Comparison of ENCODE assay signal across 19 cellular contexts in the genomic region with DNA sequence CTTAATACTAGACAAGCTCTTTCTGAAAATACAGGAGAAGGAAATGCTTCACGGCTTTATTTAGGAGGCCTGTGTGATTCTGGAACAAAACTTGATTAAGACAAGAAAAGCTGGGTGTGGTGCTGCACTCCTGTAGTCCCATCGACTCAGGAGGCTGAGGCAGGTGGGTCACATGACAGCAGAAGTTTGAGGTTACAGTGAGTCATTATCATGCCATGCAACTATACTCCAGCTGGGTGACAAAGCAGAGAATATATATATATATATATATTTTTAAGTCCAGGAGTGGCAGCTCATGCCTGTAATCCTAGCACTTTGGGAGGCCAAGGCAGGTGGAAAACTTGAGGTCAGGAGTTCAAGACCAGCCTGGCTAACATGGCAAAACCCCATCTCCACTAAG. TPM values are rescaled to one million over a fixed set of nuclear protein-coding genes. Genes with fewer than 3 reads are reported as not detected.
A peak's percentile ranks its signal among the peaks of the same experiment; 100 is the strongest.
DNase-seq lines count a peak whose midpoint lies in the region; ATAC-seq, FAIRE-seq and TF ChIP-seq lines count a peak whose summit lies in the region.
"Had no signal": no experiment of that assay in that cellular context is flagged by ENCODE, and none has a peak within 500 bp of the region (broad histone marks: within the 10 kb centered on the region; RNA-seq: fewer than 3 reads in every experiment).

No MANE protein-coding gene starts in this region.

- FAIRE-seq in K562 (lab: Jason Lieb, UNC): no peak
- FAIRE-seq: GM18507 had no signal

- no peak overlapping the region for H3K4me2 ChIP-seq in K562 (ENCODE audit: insufficient read depth, low read length)

- H3K4me1 ChIP-seq in K562 (replicated peaks in 1 of 2; ENCODE audit: control insufficient read depth in 2 of 2, insufficient read depth in 2 of 2, low read length in 2 of 2): no peaks in the 10 kb centered on the region
- H3K4me1 ChIP-seq: colonic mucosa, heart right ventricle, thyroid gland had no signal

- ATAC-seq in K562: no peak
- ATAC-seq in stimulated activated effector memory CD8-positive, alpha-beta T cell treated with anti-CD3 and anti-CD28 coated beads, Interleukin-12 subunit alpha, Interleukin-12 subunit beta, amount 100 ng/mL, for 72 hours: peak; percentile 79
- ATAC-seq: heart right ventricle, mucosa of descending colon had no signal

- H3K9me1 ChIP-seq in K562 (ENCODE audit: control insufficient read depth, insufficient read depth, low read length): no peaks in the 10 kb centered on the region

- no peaks in the 10 kb centered on the region for H3K36me3 ChIP-seq in K562 (ENCODE audit: control insufficient read depth, insufficient read depth, low read length)
- H3K36me3 ChIP-seq: colonic mucosa, heart right ventricle, thyroid gland had no signal

- no peak overlapping the region for H3K27ac Mint-ChIP-seq in activated naive CD4-positive, alpha-beta T cell treated with anti-CD3 and anti-CD28 coated beads for 36 hours
- no peak overlapping the region for H3K27ac Mint-ChIP-seq in stimulated activated effector memory CD8-positive, alpha-beta T cell treated with anti-CD3 and anti-CD28 coated beads, Interleukin-12 subunit alpha, Interleukin-12 subunit beta, amount 100 ng/mL, for 72 hours

- CTCF ChIA-PET in activated naive CD4-positive, alpha-beta T cell treated with anti-CD3 and anti-CD28 coated beads for 36 hours (lab: Charles Lee): no interaction called here
- CTCF ChIA-PET in K562 (lab: Yijun Ruan, JAX; ENCODE audit: low intra/inter-chr PET ratio): no interaction called here

- H3K9ac ChIP-seq in K562 (ENCODE audit: insufficient read depth in 1 of 2, low read depth in 2 of 2, low read length in 2 of 2): no peak overlapping the region

- TF ChIP-seq EP300 in K562 (IDR thresholded peaks at IDR 0.05; ENCODE audit: low read length): no peak

- H3K9me3 Mint-ChIP-seq in activated naive CD4-positive, alpha-beta T cell treated with anti-CD3 and anti-CD28 coated beads for 36 hours: peaks cover 6% of the 10 kb centered on the region
- peaks cover 3% of the 10 kb centered on the region for H3K9me3 Mint-ChIP-seq in stimulated activated effector memory CD8-positive, alpha-beta T cell treated with anti-CD3 and anti-CD28 coated beads, Interleukin-12 subunit alpha, Interleukin-12 subunit beta, amount 100 ng/mL, for 72 hours

- no peak overlapping the region for H3K4me3 Mint-ChIP-seq in activated naive CD4-positive, alpha-beta T cell treated with anti-CD3 and anti-CD28 coated beads for 36 hours
- no peak overlapping the region for H3K4me3 Mint-ChIP-seq in stimulated activated effector memory CD8-positive, alpha-beta T cell treated with anti-CD3 and anti-CD28 coated beads, Interleukin-12 subunit alpha, Interleukin-12 subunit beta, amount 100 ng/mL, for 72 hours

- no peaks in the 10 kb centered on the region for H3K27me3 Mint-ChIP-seq in activated naive CD4-positive, alpha-beta T cell treated with anti-CD3 and anti-CD28 coated beads for 36 hours (ENCODE audit: low read depth)

- TF ChIP-seq CTCF in K562 (IDR thresholded peaks at IDR 0.05 in 2 of 3, conservative IDR thresholded peaks at IDR 0.05 in 1 of 3; ENCODE audit: insufficient read depth in 2 of 3, low read depth in 1 of 3, low read length in 3 of 3): no peak
- no peak for TF ChIP-seq CTCF in GM20000 (IDR thresholded peaks at IDR 0.05; ENCODE audit: extremely low read depth, missing control alignments)
- TF ChIP-seq CTCF in GM10266 (IDR thresholded peaks at IDR 0.05; ENCODE audit: control insufficient read depth, insufficient read depth, low read depth, missing control alignments): no peak

- no TSS peak for BruUV-seq in K562 (replicated peaks; lab: Mats Ljungman, UMichigan)

- H3K27me3 ChIP-seq in K562 (ENCODE audit: control insufficient read depth in 2 of 2, insufficient read depth in 2 of 2, low read length in 2 of 2): no peaks in the 10 kb centered on the region
- H3K27me3 ChIP-seq: colonic mucosa, heart right ventricle, thyroid gland had no signal

- no peaks in the 10 kb centered on the region for H3K9me3 ChIP-seq in K562 (replicated peaks; ENCODE audit: control insufficient read depth, insufficient read depth, low read depth, low read length)
- H3K9me3 ChIP-seq: colonic mucosa, thyroid gland had no signal

- H3K4me3 ChIP-seq in K562: no peak overlapping the region
- H3K4me3 ChIP-seq: colonic mucosa, heart right ventricle, mucosa of descending colon, thyroid gland had no signal

- H4K20me1 ChIP-seq in K562 (replicated peaks; ENCODE audit: control insufficient read depth, insufficient read depth, low read length): no peaks in the 10 kb centered on the region

- TF ChIP-seq RAD21 in K562 (CRISPR knock-in tag; conservative IDR thresholded peaks at IDR 0.05 in 1 of 2, IDR thresholded peaks at IDR 0.05 in 1 of 2): no peak

- no peak for TF ChIP-seq POLR2A in K562 (conservative IDR thresholded peaks at IDR 0.05)

- no peak overlapping the region for H3K27ac ChIP-seq in K562 (ENCODE audit: extremely low read depth, low read depth, low read length)
- H3K27ac ChIP-seq: colonic mucosa, heart right ventricle, thyroid gland, VCaP had no signal

- peak; percentile 13 for DNase-seq in activated naive CD4-positive, alpha-beta T cell treated with anti-CD3 and anti-CD28 coated beads for 36 hours
- DNase-seq in activated naive CD4-positive, alpha-beta T cell treated with anti-CD3 and anti-CD28 coated beads, Interleukin-2, amount 50 U/mL, for 16 hours: no peak
- peak; percentile 37 for DNase-seq in NCI-H226
- no peak for DNase-seq in K562 (ENCODE audit: extremely low read depth in 1 of 4, low spot score in 3 of 4)
- no peak for DNase-seq in stimulated activated effector memory CD8-positive, alpha-beta T cell treated with anti-CD3 and anti-CD28 coated beads, Interleukin-12 subunit alpha, Interleukin-12 subunit beta, amount 100 ng/mL, for 72 hours (ENCODE audit: low spot score in 2 of 2)
- DNase-seq in GM20000 (ENCODE audit: low spot score): no peak
- DNase-seq in KBM-7: no peak
- no peak for DNase-seq in GM10266 (ENCODE audit: extremely low spot score)
- DNase-seq: amniotic stem cell, colonic mucosa, COR-L47, erythroblast, heart right ventricle, mucosa of descending colon, NCI-H2171, occipital lobe, thyroid gland had no signal

- no peaks in the 10 kb centered on the region for H3K36me3 Mint-ChIP-seq in activated naive CD4-positive, alpha-beta T cell treated with anti-CD3 and anti-CD28 coated beads for 36 hours (ENCODE audit: low read depth)
- H3K36me3 Mint-ChIP-seq in stimulated activated effector memory CD8-positive, alpha-beta T cell treated with anti-CD3 and anti-CD28 coated beads, Interleukin-12 subunit alpha, Interleukin-12 subunit beta, amount 100 ng/mL, for 72 hours: no peaks in the 10 kb centered on the region

- POLR2A ChIA-PET in K562 (lab: Yijun Ruan, JAX): no interaction called here

- 0% methylated on average over 2 of the region's 2 CpGs for WGBS in K562 (ENCODE audit: insufficient coverage, low coverage, missing lambda C conversion rate)

- intact Hi-C loops in activated naive CD4-positive, alpha-beta T cell treated with anti-CD3 and anti-CD28 coated beads for 36 hours (cut with micrococcal nuclease): no loop called here
- intact Hi-C loops in K562 (cut with micrococcal nuclease): no loop called here

- H3K4me1 Mint-ChIP-seq in activated naive CD4-positive, alpha-beta T cell treated with anti-CD3 and anti-CD28 coated beads for 36 hours (ENCODE audit: low read depth): no peaks in the 10 kb centered on the region
- H3K4me1 Mint-ChIP-seq in stimulated activated effector memory CD8-positive, alpha-beta T cell treated with anti-CD3 and anti-CD28 coated beads, Interleukin-12 subunit alpha, Interleukin-12 subunit beta, amount 100 ng/mL, for 72 hours: no peaks in the 10 kb centered on the region

- in situ Hi-C loops in K562 (cut with MboI) (no loop called here), KBM-7 (cut with MboI; ENCODE audit: low pct_unique_long_range_greater_than_20kb, low sequenced_read_pairs) (no loop called here)

- H2AFZ ChIP-seq in K562 (ENCODE audit: low read depth, low read length): no peak overlapping the region

- no peaks in the 10 kb centered on the region for H3K79me2 ChIP-seq in K562 (ENCODE audit: control insufficient read depth, insufficient read depth, low read length)

TF ChIP-seq in K562, 482 proteins besides CTCF, POLR2A, EP300 and RAD21:
- TF ChIP-seq, protein P1, sequence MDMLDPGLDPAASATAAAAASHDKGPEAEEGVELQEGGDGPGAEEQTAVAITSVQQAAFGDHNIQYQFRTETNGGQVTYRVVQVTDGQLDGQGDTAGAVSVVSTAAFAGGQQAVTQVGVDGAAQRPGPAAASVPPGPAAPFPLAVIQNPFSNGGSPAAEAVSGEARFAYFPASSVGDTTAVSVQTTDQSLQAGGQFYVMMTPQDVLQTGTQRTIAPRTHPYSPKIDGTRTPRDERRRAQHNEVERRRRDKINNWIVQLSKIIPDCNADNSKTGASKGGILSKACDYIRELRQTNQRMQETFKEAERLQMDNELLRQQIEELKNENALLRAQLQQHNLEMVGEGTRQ (CRISPR knock-in tag; IDR thresholded peaks at IDR 0.05): 0 out of 2 replicates have a peak, but pooled peaks have one; percentile 19
- TF ChIP-seq ZNF436 (CRISPR knock-in tag; IDR thresholded peaks at IDR 0.05): no peak

RNA-seq across cellular contexts. Expression of a gene that starts 33.1 kb away (rescaled TPM):
- total RNA-seq in activated naive CD4-positive, alpha-beta T cell treated with anti-CD3 and anti-CD28 coated beads for 36 hours: 10 to 100 TPM; 20.2 to 21.4 TPM
- total RNA-seq in K562 (2011; cell fraction: chromatin; rRNA removed; ENCODE audit: low replicate concordance): 9.9 and 28.0 TPM in 2 replicates
- 5.8 and 7.4 TPM in 2 replicates for total RNA-seq in K562 (2011; cell fraction: nucleolus; rRNA removed)
- 15.0 and 18.2 TPM in 2 replicates for total RNA-seq in K562 (2011; cell fraction: nucleoplasm; rRNA removed)
- total RNA-seq in K562 (2014; rRNA removed) (10.2 and 15.1 TPM in 2 replicates), K562 (2014; rRNA removed; fragmentation: Illumina TruSeq; extraction: Trizol) (19.1 and 22.7 TPM in 2 replicates), K562 (2015; rRNA removed; fragmentation: Illumina TruSeq; extraction: Trizol) (15.5 and 15.6 TPM in 2 replicates), K562 (2021) (18.9 and 20.5 TPM in 2 replicates)
- polyA plus RNA-seq in K562 (2011; rRNA removed) (22.9 and 25.7 TPM in 2 replicates), K562 (2014; fragmentation: Illumina TruSeq; extraction: Trizol) (22.3 and 25.1 TPM in 2 replicates), K562 (2014; fragmentation: Nextera tagmentation; extraction: Ambion mirVana) (1 to 10 TPM; 7.4 to 7.7 TPM), K562 (2014; rRNA removed) (14.3 and 17.2 TPM in 2 replicates)
- 7.5 and 19.2 TPM in 2 replicates for polyA plus RNA-seq in K562 (2011; cell fraction: cytosol; rRNA removed)
- polyA plus RNA-seq in K562 (2011; cell fraction: nucleus; rRNA removed): 11.9 and 19.8 TPM in 2 replicates
- polyA plus RNA-seq in K562 (2012): 13.9 and 14.5 TPM in 2 replicates
- 49.7 and 53.6 TPM in 2 replicates for polyA minus RNA-seq in K562 (2011; rRNA and poly(A)+ RNA removed)
- polyA minus RNA-seq in K562 (2011; cell fraction: cytosol; rRNA and poly(A)+ RNA removed): 17.0 and 20.8 TPM in 2 replicates
- 3.6 and 9.9 TPM in 2 replicates for polyA minus RNA-seq in K562 (2011; cell fraction: nucleus; rRNA and poly(A)+ RNA removed)

Comparison
In these comparisons a context has a peak if more than half of its experiments do, and no peak if none do; other contexts are left out.
1. DNase-seq: peak in activated naive CD4-positive, alpha-beta T cell treated with anti-CD3 and anti-CD28 coated beads for 36 hours (single experiment) and NCI-H226 (single experiment); none in activated naive CD4-positive, alpha-beta T cell treated with anti-CD3 and anti-CD28 coated beads, Interleukin-2, amount 50 U/mL, for 16 hours (single experiment), K562 (0 of 4), stimulated activated effector memory CD8-positive, alpha-beta T cell treated with anti-CD3 and anti-CD28 coated beads, Interleukin-12 subunit alpha, Interleukin-12 subunit beta, amount 100 ng/mL, for 72 hours (0 of 2), GM20000 (single experiment), KBM-7 (single experiment) and GM10266 (single experiment).